10 cellular contexts compared by ENCODE assay signal in genomic region chr6:79984261-79984660, GRCh38. TPM values are rescaled to one million over a fixed set of nuclear protein-coding genes. Genes with fewer than 3 reads are reported as not detected.
DNase-seq lines count a peak whose midpoint lies in the region; ATAC-seq, FAIRE-seq and TF ChIP-seq lines count a peak whose summit lies in the region.
"Had no signal": no experiment of that assay in that cellular context is flagged by ENCODE, and none has a peak within 500 bp of the region (broad histone marks: within the 10 kb centered on the region; RNA-seq: fewer than 3 reads in every experiment).

No MANE protein-coding gene starts in this region.

- BruUV-seq in K562 (replicated peaks; lab: Mats Ljungman, UMichigan): no TSS peak

- no peak for ATAC-seq in activated CD8-positive, alpha-beta T cell treated with anti-CD3 and anti-CD28 coated beads for 36 hours
- ATAC-seq in activated CD8-positive, alpha-beta T cell treated with anti-CD3 and anti-CD28 coated beads, Interleukin-2, amount 10 ng/mL, durations not matched to agents 7 days and 5 days: no peak
- peak; percentile 61 for ATAC-seq in HG03469 (IDR thresholded peaks at IDR 0.05; ENCODE audit: unreplicated experiment)
- ATAC-seq in K562: peak; percentile 44; the same call in 1 of the 3 replicates
- peak; percentile 82 for ATAC-seq in stimulated activated effector memory CD8-positive, alpha-beta T cell treated with anti-CD3 and anti-CD28 coated beads, Interleukin-12 subunit alpha, Interleukin-12 subunit beta, amount 100 ng/mL, for 72 hours
- no peak for ATAC-seq in GM21381 (IDR thresholded peaks at IDR 0.05; ENCODE audit: unreplicated experiment)

- no peak overlapping the region for H3K4me3 Mint-ChIP-seq in activated CD8-positive, alpha-beta T cell treated with anti-CD3 and anti-CD28 coated beads for 36 hours
- H3K4me3 Mint-ChIP-seq in activated CD8-positive, alpha-beta T cell treated with anti-CD3 and anti-CD28 coated beads, Interleukin-2, amount 10 ng/mL, durations not matched to agents 7 days and 5 days: no peak overlapping the region
- H3K4me3 Mint-ChIP-seq in stimulated activated effector memory CD8-positive, alpha-beta T cell treated with anti-CD3 and anti-CD28 coated beads, Interleukin-12 subunit alpha, Interleukin-12 subunit beta, amount 100 ng/mL, for 72 hours: no peak overlapping the region

- no peaks in the 10 kb centered on the region for H4K20me1 ChIP-seq in K562 (replicated peaks; ENCODE audit: control insufficient read depth, insufficient read depth, low read length)

- no peak overlapping the region for H3K4me3 ChIP-seq in K562

- peak; percentile 11 for FAIRE-seq in K562 (lab: Jason Lieb, UNC)
- FAIRE-seq: TTC549 had no signal

- H3K4me2 ChIP-seq in K562 (ENCODE audit: insufficient read depth, low read length): no peak overlapping the region

- DNase-seq in activated CD8-positive, alpha-beta T cell treated with anti-CD3 and anti-CD28 coated beads for 36 hours: peak; percentile 20
- no peak for DNase-seq in activated CD8-positive, alpha-beta T cell treated with anti-CD3 and anti-CD28 coated beads, Interleukin-2, amount 10 ng/mL, durations not matched to agents 7 days and 5 days
- DNase-seq in K562 (ENCODE audit: extremely low read depth in 1 of 4, low spot score in 3 of 4): no peak
- no peak for DNase-seq in stimulated activated effector memory CD8-positive, alpha-beta T cell treated with anti-CD3 and anti-CD28 coated beads, Interleukin-12 subunit alpha, Interleukin-12 subunit beta, amount 100 ng/mL, for 72 hours (ENCODE audit: low spot score in 2 of 2)
- no peak for DNase-seq in superior temporal gyrus (ENCODE audit: extremely low spot score)
- DNase-seq in anterior cingulate cortex (lab: John Stamatoyannopoulos, UW): no peak
- DNase-seq: BE2C had no signal

- H2AFZ ChIP-seq in K562 (ENCODE audit: low read depth, low read length): no peak overlapping the region

- intact Hi-C loops in activated CD8-positive, alpha-beta T cell treated with anti-CD3 and anti-CD28 coated beads for 36 hours (cut with micrococcal nuclease): no loop called here
- intact Hi-C loops in K562 (cut with micrococcal nuclease): no loop called here

- no peak overlapping the region for H3K9ac ChIP-seq in K562 (ENCODE audit: insufficient read depth in 1 of 2, low read depth in 2 of 2, low read length in 2 of 2)

- no peak for TF ChIP-seq EP300 in K562 (IDR thresholded peaks at IDR 0.05; ENCODE audit: low read length)

- peaks cover 2% of the 10 kb centered on the region for H3K4me1 Mint-ChIP-seq in activated CD8-positive, alpha-beta T cell treated with anti-CD3 and anti-CD28 coated beads for 36 hours (ENCODE audit: low read depth)
- H3K4me1 Mint-ChIP-seq in activated CD8-positive, alpha-beta T cell treated with anti-CD3 and anti-CD28 coated beads, Interleukin-2, amount 10 ng/mL, durations not matched to agents 7 days and 5 days (ENCODE audit: low read depth): peaks cover 4% of the 10 kb centered on the region
- H3K4me1 Mint-ChIP-seq in stimulated activated effector memory CD8-positive, alpha-beta T cell treated with anti-CD3 and anti-CD28 coated beads, Interleukin-12 subunit alpha, Interleukin-12 subunit beta, amount 100 ng/mL, for 72 hours: peaks cover 6% of the 10 kb centered on the region

- no peak for TF ChIP-seq CTCF in activated CD8-positive, alpha-beta T cell treated with anti-CD3 and anti-CD28 coated beads for 36 hours (IDR thresholded peaks at IDR 0.05)
- TF ChIP-seq CTCF in K562 (IDR thresholded peaks at IDR 0.05 in 2 of 3, conservative IDR thresholded peaks at IDR 0.05 in 1 of 3; ENCODE audit: insufficient read depth in 2 of 3, low read depth in 1 of 3, low read length in 3 of 3): no peak

- POLR2A ChIA-PET in activated CD8-positive, alpha-beta T cell treated with anti-CD3 and anti-CD28 coated beads for 36 hours (lab: Charles Lee): no interaction called here
- POLR2A ChIA-PET in activated CD8-positive, alpha-beta T cell treated with anti-CD3 and anti-CD28 coated beads, Interleukin-2, amount 10 ng/mL, durations not matched to agents 7 days and 5 days (lab: Charles Lee): no interaction called here
- POLR2A ChIA-PET in K562 (lab: Yijun Ruan, JAX): interaction anchor here (0.5 to 0.6 kb wide), 2 partner anchors 86 to 283 kb away, joined by 3 read pairs; no protein-coding TSS in a partner anchor

- 0% methylated on average over 2 of the region's 2 CpGs for WGBS in K562 (ENCODE audit: insufficient coverage, low coverage, missing lambda C conversion rate)

- no peaks in the 10 kb centered on the region for H3K27me3 ChIP-seq in K562 (ENCODE audit: control insufficient read depth in 2 of 2, insufficient read depth in 2 of 2, low read length in 2 of 2)
- H3K27me3 ChIP-seq: BE2C had no signal

- CTCF ChIA-PET in activated CD8-positive, alpha-beta T cell treated with anti-CD3 and anti-CD28 coated beads for 36 hours (lab: Charles Lee): interaction anchor here (1.6 kb wide), 1 partner anchor 35 kb away, joined by 8 read pairs; no protein-coding TSS in a partner anchor
- CTCF ChIA-PET in activated CD8-positive, alpha-beta T cell treated with anti-CD3 and anti-CD28 coated beads, Interleukin-2, amount 10 ng/mL, durations not matched to agents 7 days and 5 days (lab: Charles Lee): interaction anchor here (1.5 to 3.5 kb wide), 3 partner anchors 17 to 38 kb away, joined by 4 to 24 read pairs (median 9); partner anchors contain the start of gene ELOVL4
- CTCF ChIA-PET in K562 (lab: Yijun Ruan, JAX; ENCODE audit: low intra/inter-chr PET ratio): no interaction called here

- no peak overlapping the region for H3K27ac Mint-ChIP-seq in activated CD8-positive, alpha-beta T cell treated with anti-CD3 and anti-CD28 coated beads for 36 hours
- no peak overlapping the region for H3K27ac Mint-ChIP-seq in activated CD8-positive, alpha-beta T cell treated with anti-CD3 and anti-CD28 coated beads, Interleukin-2, amount 10 ng/mL, durations not matched to agents 7 days and 5 days
- H3K27ac Mint-ChIP-seq in stimulated activated effector memory CD8-positive, alpha-beta T cell treated with anti-CD3 and anti-CD28 coated beads, Interleukin-12 subunit alpha, Interleukin-12 subunit beta, amount 100 ng/mL, for 72 hours: peak overlapping the region; percentile 1

- H3K9me3 ChIP-seq in K562 (replicated peaks; ENCODE audit: control insufficient read depth, insufficient read depth, low read depth, low read length): no peaks in the 10 kb centered on the region
- H3K9me3 ChIP-seq: BE2C had no signal

- in situ Hi-C loops in K562 (cut with MboI): no loop called here

- no peaks in the 10 kb centered on the region for H3K9me1 ChIP-seq in K562 (ENCODE audit: control insufficient read depth, insufficient read depth, low read length)

- no peak overlapping the region for H3K27ac ChIP-seq in K562 (ENCODE audit: extremely low read depth, low read depth, low read length)

- no peaks in the 10 kb centered on the region for H3K4me1 ChIP-seq in K562 (replicated peaks in 1 of 2; ENCODE audit: control insufficient read depth in 2 of 2, insufficient read depth in 2 of 2, low read length in 2 of 2)
- H3K4me1 ChIP-seq: BE2C had no signal

- H3K36me3 ChIP-seq in K562 (ENCODE audit: control insufficient read depth, insufficient read depth, low read length): no peaks in the 10 kb centered on the region
- H3K36me3 ChIP-seq: BE2C had no signal

- H3K79me2 ChIP-seq in K562 (ENCODE audit: control insufficient read depth, insufficient read depth, low read length): no peaks in the 10 kb centered on the region

- H3K27me3 Mint-ChIP-seq in activated CD8-positive, alpha-beta T cell treated with anti-CD3 and anti-CD28 coated beads for 36 hours: no peaks in the 10 kb centered on the region
- peaks cover 3% of the 10 kb centered on the region for H3K27me3 Mint-ChIP-seq in activated CD8-positive, alpha-beta T cell treated with anti-CD3 and anti-CD28 coated beads, Interleukin-2, amount 10 ng/mL, durations not matched to agents 7 days and 5 days (ENCODE audit: low read depth)

- H3K9me3 Mint-ChIP-seq in activated CD8-positive, alpha-beta T cell treated with anti-CD3 and anti-CD28 coated beads for 36 hours: no peaks in the 10 kb centered on the region
- no peaks in the 10 kb centered on the region for H3K9me3 Mint-ChIP-seq in activated CD8-positive, alpha-beta T cell treated with anti-CD3 and anti-CD28 coated beads, Interleukin-2, amount 10 ng/mL, durations not matched to agents 7 days and 5 days (ENCODE audit: insufficient read depth)
- no peaks in the 10 kb centered on the region for H3K9me3 Mint-ChIP-seq in stimulated activated effector memory CD8-positive, alpha-beta T cell treated with anti-CD3 and anti-CD28 coated beads, Interleukin-12 subunit alpha, Interleukin-12 subunit beta, amount 100 ng/mL, for 72 hours

- TF ChIP-seq RAD21 in K562 (CRISPR knock-in tag; conservative IDR thresholded peaks at IDR 0.05 in 1 of 2, IDR thresholded peaks at IDR 0.05 in 1 of 2): no peak

- no peak for TF ChIP-seq POLR2A in K562 (conservative IDR thresholded peaks at IDR 0.05)

- no peaks in the 10 kb centered on the region for H3K36me3 Mint-ChIP-seq in activated CD8-positive, alpha-beta T cell treated with anti-CD3 and anti-CD28 coated beads for 36 hours (ENCODE audit: low read depth)
- no peaks in the 10 kb centered on the region for H3K36me3 Mint-ChIP-seq in activated CD8-positive, alpha-beta T cell treated with anti-CD3 and anti-CD28 coated beads, Interleukin-2, amount 10 ng/mL, durations not matched to agents 7 days and 5 days (ENCODE audit: low read depth)
- no peaks in the 10 kb centered on the region for H3K36me3 Mint-ChIP-seq in stimulated activated effector memory CD8-positive, alpha-beta T cell treated with anti-CD3 and anti-CD28 coated beads, Interleukin-12 subunit alpha, Interleukin-12 subunit beta, amount 100 ng/mL, for 72 hours

RNA-seq across cellular contexts. Expression of gene TTK, which starts 20.2 kb away (rescaled TPM):
- 10 to 100 TPM; 31.6 to 36.8 TPM for total RNA-seq in activated CD8-positive, alpha-beta T cell treated with anti-CD3 and anti-CD28 coated beads for 36 hours
- total RNA-seq in activated CD8-positive, alpha-beta T cell treated with anti-CD3 and anti-CD28 coated beads, Interleukin-2, amount 10 ng/mL, durations not matched to agents 7 days and 5 days: 10 to 100 TPM; 40.9 to 47.8 TPM
- 18.1 and 90.2 TPM in 2 replicates for total RNA-seq in K562 (2011; cell fraction: chromatin; rRNA removed; ENCODE audit: low replicate concordance)
- total RNA-seq in K562 (2011; cell fraction: nucleolus; rRNA removed): 7.5 and 12.5 TPM in 2 replicates
- total RNA-seq in K562 (2011; cell fraction: nucleoplasm; rRNA removed): 16.5 and 24.0 TPM in 2 replicates
- total RNA-seq in K562 (2014; rRNA removed) (31.9 and 35.8 TPM in 2 replicates), K562 (2014; rRNA removed; fragmentation: Illumina TruSeq; extraction: Trizol) (58.9 and 73.0 TPM in 2 replicates), K562 (2015; rRNA removed; fragmentation: Illumina TruSeq; extraction: Trizol) (49.5 and 54.3 TPM in 2 replicates), K562 (2021) (37.7 and 38.3 TPM in 2 replicates)
- polyA plus RNA-seq in K562 (2011; rRNA removed) (41.9 and 54.5 TPM in 2 replicates), K562 (2014; fragmentation: Illumina TruSeq; extraction: Trizol) (46.2 and 58.2 TPM in 2 replicates), K562 (2014; fragmentation: Nextera tagmentation; extraction: Ambion mirVana) (10 to 100 TPM; 32.7 to 52.8 TPM), K562 (2014; rRNA removed) (32.2 and 33.3 TPM in 2 replicates)
- 5.2 and 12.0 TPM in 2 replicates for polyA plus RNA-seq in K562 (2011; cell fraction: cytosol; rRNA removed)
- polyA plus RNA-seq in K562 (2011; cell fraction: nucleus; rRNA removed): 24.4 and 50.2 TPM in 2 replicates
- 23.6 and 31.3 TPM in 2 replicates for polyA plus RNA-seq in K562 (2012)
- polyA minus RNA-seq in K562 (2011; rRNA and poly(A)+ RNA removed): 70.0 and 76.9 TPM in 2 replicates
- polyA minus RNA-seq in K562 (2011; cell fraction: cytosol; rRNA and poly(A)+ RNA removed): 18.8 and 25.3 TPM in 2 replicates
- polyA minus RNA-seq in K562 (2011; cell fraction: nucleus; rRNA and poly(A)+ RNA removed): 21.5 and 66.2 TPM in 2 replicates

RNA-seq across cellular contexts. Expression of gene ELOVL4, which starts 36.9 kb away (rescaled TPM):
- 1 to 10 TPM; 1.4 to 1.7 TPM for total RNA-seq in activated CD8-positive, alpha-beta T cell treated with anti-CD3 and anti-CD28 coated beads for 36 hours
- under 1 TPM; 0.55 to 0.74 TPM for total RNA-seq in activated CD8-positive, alpha-beta T cell treated with anti-CD3 and anti-CD28 coated beads, Interleukin-2, amount 10 ng/mL, durations not matched to agents 7 days and 5 days
- not detected in 2 replicates for total RNA-seq in K562 (2011; cell fraction: chromatin; rRNA removed; ENCODE audit: low replicate concordance)
- total RNA-seq in K562 (2011; cell fraction: nucleolus; rRNA removed): not detected in 2 replicates
- not detected in 2 replicates for total RNA-seq in K562 (2011; cell fraction: nucleoplasm; rRNA removed)
- total RNA-seq in K562 (2014; rRNA removed) (not detected in 2 replicates), K562 (2014; rRNA removed; fragmentation: Illumina TruSeq; extraction: Trizol) (not detected in 2 replicates), K562 (2015; rRNA removed; fragmentation: Illumina TruSeq; extraction: Trizol) (not detected in 2 replicates), K562 (2021) (not detected in 2 replicates)
- polyA plus RNA-seq in K562 (2011; rRNA removed) (not detected in 2 replicates), K562 (2014; fragmentation: Illumina TruSeq; extraction: Trizol) (not detected in 2 replicates), K562 (2014; fragmentation: Nextera tagmentation; extraction: Ambion mirVana) (not detected), K562 (2014; rRNA removed) (not detected in 2 replicates)
- polyA plus RNA-seq in K562 (2011; cell fraction: cytosol; rRNA removed): not detected in 2 replicates
- polyA plus RNA-seq in K562 (2011; cell fraction: nucleus; rRNA removed): not detected in 2 replicates
- not detected in 2 replicates for polyA plus RNA-seq in K562 (2012)
- polyA minus RNA-seq in K562 (2011; rRNA and poly(A)+ RNA removed): not detected in 2 replicates
- not detected in 2 replicates for polyA minus RNA-seq in K562 (2011; cell fraction: cytosol; rRNA and poly(A)+ RNA removed)
- polyA minus RNA-seq in K562 (2011; cell fraction: nucleus; rRNA and poly(A)+ RNA removed): not detected in 2 replicates

Comparison
In these comparisons a context has a peak if more than half of its experiments do, and no peak if none do; other contexts are left out.
1. ATAC-seq: peak in HG03469 (single experiment), K562 (single experiment) and stimulated activated effector memory CD8-positive, alpha-beta T cell treated with anti-CD3 and anti-CD28 coated beads, Interleukin-12 subunit alpha, Interleukin-12 subunit beta, amount 100 ng/mL, for 72 hours (single experiment); none in activated CD8-positive, alpha-beta T cell treated with anti-CD3 and anti-CD28 coated beads for 36 hours (single experiment), activated CD8-positive, alpha-beta T cell treated with anti-CD3 and anti-CD28 coated beads, Interleukin-2, amount 10 ng/mL, durations not matched to agents 7 days and 5 days (single experiment) and GM21381 (single experiment).